ENCODE assay signal across 15 cellular contexts in genomic region chr5:96517294-96517693, GRCh38.
A peak's percentile ranks its signal among the peaks of the same experiment; 100 is the strongest.
DNase-seq lines count a peak whose midpoint lies in the region; ATAC-seq and TF ChIP-seq lines count a peak whose summit lies in the region.
"Had no signal": no experiment of that assay in that cellular context is flagged by ENCODE, and none has a peak within 500 bp of the region (broad histone marks: within the 10 kb centered on the region; RNA-seq: fewer than 3 reads in every experiment).

No MANE protein-coding gene starts in this region.

- no peak overlapping the region for H3K9ac ChIP-seq in mammary epithelial cell (ENCODE audit: insufficient read depth, low read length)

- in situ Hi-C loops in mammary epithelial cell (cut with MboI; ENCODE audit: low sequenced_read_pairs in 2 of 2): no loop called here

- H3K4me1 ChIP-seq in mammary epithelial cell (ENCODE audit: insufficient read depth, low read length): no peaks in the 10 kb centered on the region

- POLR2A ChIA-PET in MCF 10A (lab: Yijun Ruan, JAX): interaction anchor here (0.7 to 3.6 kb wide), 7 partner anchors 8 to 304 kb away, joined by 3 to 19 read pairs (median 3); no protein-coding TSS in a partner anchor

- CTCF ChIA-PET in MCF 10A (lab: Yijun Ruan, JAX): interaction anchor here (0.6 to 2.8 kb wide), 7 partner anchors 11 to 183 kb away, joined by 3 to 13 read pairs (median 4); no protein-coding TSS in a partner anchor
- CTCF ChIA-PET in mammary epithelial cell (lab: Charles Lee; ENCODE audit: low non-redundant PET): no interaction called here

- no peaks in the 10 kb centered on the region for H3K36me3 ChIP-seq in mammary epithelial cell (ENCODE audit: insufficient read depth, low read length)

- peaks cover 14% of the 10 kb centered on the region for H3K4me1 Mint-ChIP-seq in MCF 10A (ENCODE audit: insufficient read depth, unreplicated experiment)
- H3K4me1 Mint-ChIP-seq: mesothelial cell of epicardium, T-cell had no signal

- no peak overlapping the region for H3K4me3 ChIP-seq in mammary epithelial cell (replicated peaks in 1 of 3; ENCODE audit: insufficient read depth in 1 of 3, low read depth in 2 of 3, low read length in 3 of 3)
- H3K4me3 ChIP-seq in fibroblast of pulmonary artery (replicated peaks; ENCODE audit: low read depth, low read length): no peak overlapping the region

- H3K36me3 Mint-ChIP-seq in MCF 10A (ENCODE audit: insufficient read depth, unreplicated experiment): peaks cover 5% of the 10 kb centered on the region
- H3K36me3 Mint-ChIP-seq: brain, mesothelial cell of epicardium, T-cell had no signal

- no peak overlapping the region for H3K4me3 Mint-ChIP-seq in MCF 10A (ENCODE audit: unreplicated experiment)
- H3K4me3 Mint-ChIP-seq: brain, mesothelial cell of epicardium, T-cell had no signal

- no peaks in the 10 kb centered on the region for H4K20me1 ChIP-seq in mammary epithelial cell (ENCODE audit: insufficient read depth, low read length)

- H3K4me2 ChIP-seq in mammary epithelial cell (ENCODE audit: insufficient read depth, low read depth, low read length): no peak overlapping the region

- H3K79me2 ChIP-seq in mammary epithelial cell (ENCODE audit: insufficient read depth, low read length): no peaks in the 10 kb centered on the region

- TF ChIP-seq CTCF in MCF 10A (IDR thresholded peaks at IDR 0.05; ENCODE audit: unreplicated experiment) (no peak), mammary epithelial cell (conservative IDR thresholded peaks at IDR 0.05 in 1 of 2, IDR thresholded peaks at IDR 0.05 in 1 of 2; ENCODE audit: extremely low read depth in 1 of 2, insufficient read depth in 1 of 2, low read depth in 1 of 2, low read length in 2 of 2) (no peak), fibroblast of pulmonary artery (IDR thresholded peaks at IDR 0.05; ENCODE audit: low read length, missing control alignments) (no peak)

- BruUV-seq in MCF 10A (replicated peaks; lab: Mats Ljungman, UMichigan) (no TSS peak), mammary epithelial cell (replicated peaks; lab: Mats Ljungman, UMichigan) (no TSS peak)

- intact Hi-C loops in MCF 10A (cut with micrococcal nuclease) (loop anchor here (10.0 kb wide), 1 partner anchor 78 kb away; no protein-coding TSS in a partner anchor), mammary epithelial cell (cut with micrococcal nuclease) (no loop called here), Right ventricle myocardium inferior (cut with DNase I) (no loop called here)

- ATAC-seq in HG03039 (IDR thresholded peaks at IDR 0.05; ENCODE audit: unreplicated experiment) (no peak), Right ventricle myocardium inferior (no peak), GM21786 (IDR thresholded peaks at IDR 0.05; ENCODE audit: unreplicated experiment) (no peak)
- ATAC-seq: T-cell had no signal

- no peak overlapping the region for H2AFZ ChIP-seq in mammary epithelial cell (ENCODE audit: low read depth, low read length)

- no peak for DNase-seq in MCF 10A (ENCODE audit: unreplicated experiment)
- DNase-seq in mammary epithelial cell: no peak
- DNase-seq in NCI-H774 (lab: John Stamatoyannopoulos, UW): peak; percentile 57
- peak; percentile 59 for DNase-seq in fibroblast of pulmonary artery (ENCODE audit: low read depth)
- no peak for DNase-seq in activated CD4-positive, CD25-positive, alpha-beta regulatory T cell (lab: John Stamatoyannopoulos, UW)
- DNase-seq in Right ventricle myocardium inferior (ENCODE audit: missing footprints): no peak
- DNase-seq: activated CD4-positive, alpha-beta T cell treated with anti-CD3 and anti-CD28 coated beads for 4 hours; DND-41; posterior cingulate gyrus; T-cell had no signal

- H3K27me3 ChIP-seq in mammary epithelial cell (ENCODE audit: insufficient read depth, low read length): no peaks in the 10 kb centered on the region

- H3K27me3 Mint-ChIP-seq in MCF 10A (ENCODE audit: insufficient read depth, unreplicated experiment): no peaks in the 10 kb centered on the region
- H3K27me3 Mint-ChIP-seq: brain had no signal

- no peaks in the 10 kb centered on the region for H3K9me3 Mint-ChIP-seq in MCF 10A (ENCODE audit: unreplicated experiment)
- H3K9me3 Mint-ChIP-seq: activated T-helper 2 cell treated with anti-CD3 and anti-CD28 coated beads, Interferon-gamma antibody, Interleukin-2, Interleukin-4, amounts not matched to agents 10 μg/mL and 5 μg/mL and 100 μg/mL, durations not matched to agents 14 hours and 24 hours and 36 hours; mesothelial cell of epicardium; T-cell had no signal

- no peaks in the 10 kb centered on the region for H3K9me3 ChIP-seq in mammary epithelial cell (replicated peaks; ENCODE audit: insufficient read depth, low read length)

- 25% methylated on average over 4 of the region's 4 CpGs for WGBS in mammary epithelial cell (ENCODE audit: low coverage, missing lambda C conversion rate)

- dilution Hi-C loops in mammary epithelial cell (cut with HindIII; ENCODE audit: low sequenced_read_pairs): no loop called here

- no peak overlapping the region for H3K27ac ChIP-seq in mammary epithelial cell (ENCODE audit: insufficient read depth, low read depth, low read length)

- peak overlapping the region; percentile 10 for H3K27ac Mint-ChIP-seq in MCF 10A (ENCODE audit: low read depth, unreplicated experiment)
- H3K27ac Mint-ChIP-seq: activated T-helper 2 cell treated with anti-CD3 and anti-CD28 coated beads, Interferon-gamma antibody, Interleukin-2, Interleukin-4, amounts not matched to agents 10 μg/mL and 5 μg/mL and 100 μg/mL, durations not matched to agents 14 hours and 24 hours and 36 hours; mesothelial cell of epicardium; T-cell had no signal

Comparison
In these comparisons a context has a peak if more than half of its experiments do, and no peak if none do; other contexts are left out.
1. DNase-seq: peak in NCI-H774 (single experiment) and fibroblast of pulmonary artery (single experiment); none in MCF 10A (single experiment), mammary epithelial cell (single experiment), activated CD4-positive, CD25-positive, alpha-beta regulatory T cell (0 of 4) and Right ventricle myocardium inferior (single experiment).